10 cellular contexts compared by ENCODE assay signal in genomic region chr7:78326189-78326588, GRCh38.
DNase-seq lines count a peak whose midpoint lies in the region; ATAC-seq and TF ChIP-seq lines count a peak whose summit lies in the region.
"Had no signal": no experiment of that assay in that cellular context is flagged by ENCODE, and none has a peak within 500 bp of the region (broad histone marks: within the 10 kb centered on the region; RNA-seq: fewer than 3 reads in every experiment).

No MANE protein-coding gene starts in this region.

- DNase-seq in ELR (ENCODE audit: low read depth) (peak; percentile 11), M059J (ENCODE audit: low read depth) (peak; percentile 61), epithelial cell of proximal tubule (ENCODE audit: low read depth) (peak; percentile 9), renal cortical epithelial cell (ENCODE audit: low read depth) (peak; percentile 71), uterus (no peak)
- DNase-seq in stimulated activated CD4-positive, alpha-beta T cell treated with anti-CD3 and anti-CD28 coated beads, Interleukin-15, amount 100 ng/mL, for 24 hours: no peak
- DNase-seq: activated naive CD4-positive, alpha-beta T cell treated with Interleukin-2 at 50 U/mL for 16 hours; CD8-positive, alpha-beta memory T cell; endodermal cell had no signal

- H3K9me3 ChIP-seq in uterus: no peaks in the 10 kb centered on the region

- H3K36me3 ChIP-seq in uterus: no peaks in the 10 kb centered on the region

- H3K27ac ChIP-seq in uterus: no peak overlapping the region

- TF ChIP-seq CTCF in epithelial cell of proximal tubule (conservative IDR thresholded peaks at IDR 0.05; ENCODE audit: low read depth, low read length) (peak; percentile 5), uterus (IDR thresholded peaks at IDR 0.05) (no peak)

- intact Hi-C loops in uterus (cut with DNase I; ENCODE audit: low total_unique reads): no loop called here

- H3K4me1 ChIP-seq in uterus: no peaks in the 10 kb centered on the region

- no peak overlapping the region for H3K4me3 ChIP-seq in epithelial cell of proximal tubule (ENCODE audit: low read depth, low read length)
- H3K4me3 ChIP-seq in uterus: no peak overlapping the region

- no peak for ATAC-seq in HG02973 (IDR thresholded peaks at IDR 0.05; ENCODE audit: unreplicated experiment)

- no peak for TF ChIP-seq POLR2A in uterus (IDR thresholded peaks at IDR 0.05)

- no peaks in the 10 kb centered on the region for H3K27me3 ChIP-seq in uterus

Comparison
In these comparisons a context has a peak if more than half of its experiments do, and no peak if none do; other contexts are left out.
1. DNase-seq: peak in ELR (single experiment), M059J (single experiment), epithelial cell of proximal tubule (single experiment) and renal cortical epithelial cell (single experiment); none in uterus (0 of 2) and stimulated activated CD4-positive, alpha-beta T cell treated with anti-CD3 and anti-CD28 coated beads, Interleukin-15, amount 100 ng/mL, for 24 hours (single experiment).